In genomic region chr14:22908601-22909000, GRCh38 we compare ENCODE assay signal across 27 cellular contexts. TPM values are rescaled to one million over a fixed set of nuclear protein-coding genes. Genes with fewer than 3 reads are reported as not detected.
DNase-seq lines count a peak whose midpoint lies in the region; ATAC-seq and TF ChIP-seq lines count a peak whose summit lies in the region.
"Had no signal": no experiment of that assay in that cellular context is flagged by ENCODE, and none has a peak within 500 bp of the region (broad histone marks: within the 10 kb centered on the region; RNA-seq: fewer than 3 reads in every experiment).

No MANE protein-coding gene starts in this region.

- H3K4me1 Mint-ChIP-seq in CD14-positive monocyte (peaks cover 22% of the 10 kb centered on the region), nephron progenitor cell (peaks cover 5% of the 10 kb centered on the region)

- H3K27me3 ChIP-seq in transverse colon = no peaks in the 10 kb centered on the region
- H3K27me3 ChIP-seq: gastrocnemius medialis, SJCRH30, suprapubic skin had no signal

- no peak for TF ChIP-seq CTCF in CD14-positive monocyte (IDR thresholded peaks at IDR 0.05)
- TF ChIP-seq CTCF in choroid plexus epithelial cell (conservative IDR thresholded peaks at IDR 0.05; ENCODE audit: low read depth, low read length) = no peak
- no peak for TF ChIP-seq CTCF in nephron progenitor cell (IDR thresholded peaks at IDR 0.05)
- no peak for TF ChIP-seq CTCF in transverse colon (IDR thresholded peaks at IDR 0.05)

- H3K4me3 Mint-ChIP-seq in CD14-positive monocyte (peak overlapping the region; percentile 78 to 89), nephron progenitor cell (no peak overlapping the region)
- H3K4me3 Mint-ChIP-seq: activated B cell treated with CpG ODN at 0.5 μM for 24 hours; activated naive CD8-positive, alpha-beta T cell; brain; CD8-positive, alpha-beta memory T cell had no signal

- H3K4me1 ChIP-seq in transverse colon = no peaks in the 10 kb centered on the region
- H3K4me1 ChIP-seq: SJCRH30 had no signal

- H3K27ac Mint-ChIP-seq in CD14-positive monocyte = peak overlapping the region; percentile 86 to 96 (median 93)
- H3K27ac Mint-ChIP-seq in nephron progenitor cell = peak overlapping the region; percentile 38
- H3K27ac Mint-ChIP-seq: activated B cell treated with CpG ODN at 0.5 μM for 24 hours; activated naive CD8-positive, alpha-beta T cell had no signal

- no peak overlapping the region for H3K27ac ChIP-seq in transverse colon
- H3K27ac ChIP-seq: gastrocnemius medialis, HL-60, SJCRH30, suprapubic skin had no signal

- no peak for TF ChIP-seq EP300 in transverse colon (IDR thresholded peaks at IDR 0.05; ENCODE audit: low read depth)

- 80 to 96% methylated on average over 5 to 8 of the region's 8 CpGs for WGBS in transverse colon (ENCODE audit: low coverage in 1 of 2), 2 donors

- H3K27me3 Mint-ChIP-seq in CD14-positive monocyte (ENCODE audit: low read depth in 3 of 3) (no peaks in the 10 kb centered on the region), nephron progenitor cell (ENCODE audit: low read depth, poor library complexity) (no peaks in the 10 kb centered on the region)
- H3K27me3 Mint-ChIP-seq: activated B cell treated with CpG ODN at 0.5 μM for 24 hours; activated naive CD8-positive, alpha-beta T cell; CD8-positive, alpha-beta memory T cell had no signal

- H3K36me3 ChIP-seq in transverse colon = peaks cover 0 to 67% (median 29%) of the 10 kb centered on the region in 4 donors

- H3K9me3 Mint-ChIP-seq in CD14-positive monocyte (no peaks in the 10 kb centered on the region), nephron progenitor cell (no peaks in the 10 kb centered on the region)
- H3K9me3 Mint-ChIP-seq: activated B cell treated with CpG ODN at 0.5 μM for 24 hours; brain; CD8-positive, alpha-beta memory T cell had no signal

- no peak for TF ChIP-seq POLR2A in transverse colon (IDR thresholded peaks at IDR 0.05)

- H3K4me3 ChIP-seq in choroid plexus epithelial cell (ENCODE audit: low read depth, low read length) = no peak overlapping the region
- no peak overlapping the region for H3K4me3 ChIP-seq in transverse colon
- H3K4me3 ChIP-seq: gastrocnemius medialis, SJCRH30, smooth muscle cell, suprapubic skin had no signal

- no peaks in the 10 kb centered on the region for H3K9me3 ChIP-seq in transverse colon
- H3K9me3 ChIP-seq: gastrocnemius medialis, SJCRH30, suprapubic skin had no signal

- intact Hi-C loops in CD14-positive monocyte (cut with micrococcal nuclease) = no loop called here
- intact Hi-C loops in Right ventricle myocardium inferior (cut with DNase I) = no loop called here
- intact Hi-C loops in transverse colon (cut with DNase I; ENCODE audit: low total_unique reads) = no loop called here

- in situ Hi-C loops in transverse colon (cut with MboI; ENCODE audit: low pct_ligation_motif_present in 1 of 4, low pct_unique_long_range_greater_than_20kb in 1 of 4, low sequenced_read_pairs in 3 of 4) = no loop called here

- DNase-seq in CD14-positive monocyte (ENCODE audit: low spot score) (peak; percentile 49), NOMO-1 (lab: John Stamatoyannopoulos, UW; ENCODE audit: unreplicated experiment in 2 of 2) (peak; percentile 64 to 87), choroid plexus epithelial cell (ENCODE audit: low read depth) (peak; percentile 82), nephron progenitor cell (no peak), Right ventricle myocardium inferior (ENCODE audit: missing footprints) (no peak), transverse colon (no peak), NCI-H82 treated with DMSO at 0.1 percent for 48 hours (lab: John Stamatoyannopoulos, UW; ENCODE audit: unreplicated experiment) (no peak)
- DNase-seq: activated B cell treated with CpG ODN at 0.5 μM for 24 hours; activated CD8-positive, alpha-beta memory T cell treated with anti-CD3 and anti-CD28 coated beads for 24 hours; CD8-positive, alpha-beta memory T cell; cortex of kidney; gastrocnemius medialis; kidney glomerular epithelial cell; MM.1S; NCI-H1930; NCI-H446 treated with DMSO at 0.1 percent for 48 hours; OCI-M1; SJCRH30; T-helper 2 cell had no signal

- H3K36me3 Mint-ChIP-seq in CD14-positive monocyte (peaks cover 59 to 85% of the 10 kb centered on the region in 2 donors), nephron progenitor cell (ENCODE audit: low read depth) (peaks cover 76% of the 10 kb centered on the region)

- ATAC-seq in Right ventricle myocardium inferior = no peak
- ATAC-seq in GM21717 (IDR thresholded peaks at IDR 0.05; ENCODE audit: unreplicated experiment) = no peak
- ATAC-seq: gastrocnemius medialis, HCT116 had no signal

RNA-seq across cellular contexts. Expression of gene RBM23, which starts 10.3 kb away (rescaled TPM):
- polyA plus RNA-seq in CD14-positive monocyte = 10 to 100 TPM; 85.7 to 89.7 TPM
- 40.3 TPM for total RNA-seq in Right ventricle myocardium inferior
- 100 to 1,000 TPM in 3 of 4 donors, 10 to 100 TPM in 1; 96.4 to 186 (median 114) TPM for total RNA-seq in transverse colon

RNA-seq across cellular contexts. Expression of gene PRMT5, which starts 20.6 kb away (rescaled TPM):
- 10 to 100 TPM; 44.1 to 44.4 TPM for polyA plus RNA-seq in CD14-positive monocyte
- total RNA-seq in Right ventricle myocardium inferior = 48.7 TPM
- total RNA-seq in transverse colon = 10 to 100 TPM; 32.2 to 92.3 (median 43.4) TPM

RNA-seq across cellular contexts. Expression of gene REM2, which starts 25.6 kb away (rescaled TPM):
- polyA plus RNA-seq in CD14-positive monocyte = not detected
- total RNA-seq in Right ventricle myocardium inferior (not detected), transverse colon (1 to 10 TPM in 2 of 4 donors, under 1 TPM in 1, not detected in 1; 0.27 to 5.2 (median 2.1) TPM)
- total RNA-seq: SJCRH30 had no signal
- polyA plus RNA-seq: endothelial cell of umbilical vein had no signal

RNA-seq across cellular contexts. Expression of gene LRP10, which starts 37.1 kb away (rescaled TPM):
- 10 to 100 TPM; 39.0 to 51.5 TPM for polyA plus RNA-seq in CD14-positive monocyte
- 59.2 TPM for total RNA-seq in Right ventricle myocardium inferior
- 100 to 1,000 TPM in 3 of 4 donors, 10 to 100 TPM in 1; 88.8 to 232 (median 180) TPM for total RNA-seq in transverse colon

RNA-seq across cellular contexts. Expression of gene HAUS4, which starts 48.3 kb away (rescaled TPM):
- 10 to 100 TPM; 57.3 to 79.7 TPM for polyA plus RNA-seq in CD14-positive monocyte
- total RNA-seq in Right ventricle myocardium inferior (19.5 TPM), transverse colon (10 to 100 TPM; 66.2 to 98.9 (median 85.1) TPM)

Comparison
In these comparisons a context has a peak if more than half of its experiments do, and no peak if none do; other contexts are left out.
1. DNase-seq: peak in CD14-positive monocyte (single experiment), NOMO-1 (2 of 2) and choroid plexus epithelial cell (single experiment); none in nephron progenitor cell (single experiment), Right ventricle myocardium inferior (single experiment), transverse colon (single experiment) and NCI-H82 treated with DMSO at 0.1 percent for 48 hours (single experiment).